Comparison of ENCODE assay signal across 1 cellular context in the genomic region with DNA sequence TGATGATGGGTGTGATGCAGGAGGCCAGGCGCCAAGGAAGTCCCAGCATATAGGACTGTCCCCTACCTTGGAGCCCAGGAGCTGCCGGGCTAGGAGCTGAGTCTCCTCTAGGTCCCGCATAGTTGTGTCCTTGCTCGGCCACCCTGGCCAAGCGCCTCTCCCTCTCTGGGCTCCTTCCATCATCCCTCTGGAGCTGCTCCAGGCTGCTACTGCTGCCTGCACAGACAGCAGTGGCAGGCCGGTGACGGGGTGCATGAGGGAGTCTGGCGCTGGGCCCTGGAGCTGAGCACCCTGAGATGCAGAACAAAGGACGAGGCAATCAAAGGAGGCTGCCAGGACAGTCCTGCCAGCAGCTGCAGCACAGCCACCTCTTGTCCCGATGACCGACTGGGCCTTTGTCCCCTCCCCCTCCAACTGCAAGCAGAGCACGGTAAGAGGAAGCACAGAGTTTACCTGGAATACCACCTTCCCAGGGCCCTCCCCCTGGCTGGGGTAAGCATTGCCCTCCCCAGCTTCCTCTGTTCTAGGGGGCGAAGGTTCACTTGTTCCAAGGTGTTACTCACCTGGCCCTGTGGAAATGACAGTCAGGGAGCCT.
TF ChIP-seq lines count a peak whose summit lies in the region.

No MANE protein-coding gene starts in this region.

TF ChIP-seq in WTC11, 78 proteins besides CTCF, POLR2A, EP300 and RAD21:
- TF ChIP-seq FOXP1 (CRISPR knock-in tag; IDR thresholded peaks at IDR 0.05; ENCODE audit: borderline replicate concordance) (0 out of 2 replicates have a peak, but pooled peaks have one; percentile 41), IRF2 (CRISPR knock-in tag; IDR thresholded peaks at IDR 0.05; ENCODE audit: borderline replicate concordance, low read depth) (no peak)
